In genomic region chr14:39547845-39548244, GRCh38 we compare ENCODE assay signal across 31 cellular contexts.
DNase-seq lines count a peak whose midpoint lies in the region; ATAC-seq, FAIRE-seq and TF ChIP-seq lines count a peak whose summit lies in the region.
"Had no signal": no experiment of that assay in that cellular context is flagged by ENCODE, and none has a peak within 500 bp of the region (broad histone marks: within the 10 kb centered on the region; RNA-seq: fewer than 3 reads in every experiment).

No MANE protein-coding gene starts in this region.

- H3K4me2 ChIP-seq in HepG2 (ENCODE audit: low read depth, low read length) (no peak overlapping the region), A549 (no peak overlapping the region)
- H3K4me2 ChIP-seq: BLaER1; BLaER1 treated with 17β-estradiol and CSF1 and Interleukin-3, amounts not matched to agents 10 nM and 100 nM had no signal

- H3K27me3 ChIP-seq in HepG2 (ENCODE audit: control insufficient read depth in 1 of 2, insufficient read depth in 2 of 2, low read length in 2 of 2): no peaks in the 10 kb centered on the region
- no peaks in the 10 kb centered on the region for H3K27me3 ChIP-seq in right lobe of liver
- H3K27me3 ChIP-seq: BE2C; BLaER1; BLaER1 treated with 17β-estradiol and CSF1 and Interleukin-3, amounts not matched to agents 10 nM and 100 nM had no signal

- H3K4me1 ChIP-seq in HepG2 (ENCODE audit: insufficient read depth, low read length) (no peaks in the 10 kb centered on the region), right lobe of liver (no peaks in the 10 kb centered on the region), A549 (no peaks in the 10 kb centered on the region)
- H3K4me1 ChIP-seq: BE2C; BLaER1; BLaER1 treated with 17β-estradiol and CSF1 and Interleukin-3, amounts not matched to agents 10 nM and 100 nM; Caco-2 had no signal

- WGBS in HepG2 (ENCODE audit: low lambda C conversion rate): 4% methylated on average over 3 of the region's 3 CpGs
- WGBS in right lobe of liver (ENCODE audit: insufficient coverage, low coverage, low lambda C conversion rate, missing lambda C conversion rate): 54% methylated on average over 2 of the region's 3 CpGs
- WGBS in A549 (ENCODE audit: missing lambda C conversion rate): 9% methylated on average over 3 of the region's 3 CpGs

- H3K36me3 ChIP-seq in HepG2 (replicated peaks in 1 of 2; ENCODE audit: control insufficient read depth in 1 of 2, insufficient read depth in 2 of 2, low read length in 2 of 2) (no peaks in the 10 kb centered on the region), right lobe of liver (no peaks in the 10 kb centered on the region)
- H3K36me3 ChIP-seq: BE2C; BLaER1; BLaER1 treated with 17β-estradiol and CSF1 and Interleukin-3, amounts not matched to agents 10 nM and 100 nM had no signal

- no TSS peak for BruUV-seq in HepG2 (replicated peaks; lab: Mats Ljungman, UMichigan)

- in situ Hi-C loops in HepG2 (cut with HindIII; ENCODE audit: extremely low pct_ligation_motif_present, low pct_unique_long_range_greater_than_20kb): no loop called here

- H4K20me1 ChIP-seq in HepG2 (ENCODE audit: insufficient read depth, low read length): no peaks in the 10 kb centered on the region
- H4K20me1 ChIP-seq: BLaER1; BLaER1 treated with 17β-estradiol and CSF1 and Interleukin-3, amounts not matched to agents 10 nM and 100 nM had no signal

- TF ChIP-seq POLR2A in HepG2 (IDR thresholded peaks at IDR 0.05; ENCODE audit: insufficient read depth in 1 of 2, low read depth in 2 of 2, low read length in 2 of 2) (no peak), right lobe of liver (IDR thresholded peaks at IDR 0.05) (no peak), A549 (IDR thresholded peaks at IDR 0.05; ENCODE audit: low read length) (no peak)

- CTCF ChIA-PET in HepG2 (lab: Yijun Ruan, JAX; ENCODE audit: low intra/inter-chr PET ratio, low total read pairs) (no interaction called here), A549 (lab: Yijun Ruan, JAX) (no interaction called here)

- no peak overlapping the region for H3K27ac ChIP-seq in HepG2 (ENCODE audit: extremely low read length, insufficient read depth, low read length)
- no peak overlapping the region for H3K27ac ChIP-seq in right lobe of liver
- H3K27ac ChIP-seq in A549: no peak overlapping the region
- H3K27ac ChIP-seq: 22Rv1; BLaER1; BLaER1 treated with 17β-estradiol and CSF1 and Interleukin-3, amounts not matched to agents 10 nM and 100 nM; C4-2B had no signal

- DNase-seq in HepG2 (ENCODE audit: low spot score) (no peak), right lobe of liver (no peak), A549 (ENCODE audit: low read depth in 1 of 2, low spot score in 1 of 2) (no peak), SK-N-DZ (ENCODE audit: low spot score) (peak; percentile 18), T-helper 2 cell (no peak), HuH-7 (ENCODE audit: low spot score) (no peak)
- DNase-seq: 8988T; ACHN; AML-193; BE2C; C1 segment of cervical spinal cord; Caco-2; Calu3; CD4-positive, alpha-beta memory T cell; CD4-positive, alpha-beta T cell; CD4-positive, CD25-positive, alpha-beta regulatory T cell; CD8-positive, alpha-beta memory T cell; CD8-positive, alpha-beta T cell; COR-L47; DMS 273 treated with DMSO at 0.1 percent for 48 hours; DMS53; DMS79; DMS79 treated with DMSO at 0.1 percent for 48 hours; DND-41; EL had no signal

- POLR2A ChIA-PET in HepG2 (lab: Yijun Ruan, JAX): no interaction called here
- POLR2A ChIA-PET in A549 (lab: Yijun Ruan, JAX): no interaction called here

- TF ChIP-seq CTCF in HepG2 (CRISPR knock-in tag; IDR thresholded peaks at IDR 0.05) (no peak), right lobe of liver (IDR thresholded peaks at IDR 0.05) (no peak), A549 (IDR thresholded peaks at IDR 0.05) (no peak)

- intact Hi-C loops in HepG2 (cut with micrococcal nuclease; ENCODE audit: unreplicated experiment): no loop called here
- intact Hi-C loops in right lobe of liver (cut with DNase I): no loop called here

- H3K9me3 ChIP-seq in HepG2 (ENCODE audit: low read length): no peaks in the 10 kb centered on the region; the same call in 1 of the 2 replicates
- H3K9me3 ChIP-seq in right lobe of liver: no peaks in the 10 kb centered on the region
- no peaks in the 10 kb centered on the region for H3K9me3 ChIP-seq in A549
- H3K9me3 ChIP-seq: BE2C, BLaER1, Caco-2 had no signal

- no peak overlapping the region for H2AFZ ChIP-seq in HepG2 (ENCODE audit: low read length)

- ATAC-seq in HepG2: no peak
- ATAC-seq in right lobe of liver: no peak
- no peak for ATAC-seq in A549
- ATAC-seq: CD8-positive, alpha-beta T cell had no signal

- TF ChIP-seq EP300 in HepG2 (IDR thresholded peaks at IDR 0.05; ENCODE audit: low read depth in 2 of 2, low read length in 2 of 2) (no peak), HepG2 (CRISPR knock-in tag; IDR thresholded peaks at IDR 0.05; ENCODE audit: borderline replicate concordance) (no peak), A549 (IDR thresholded peaks at IDR 0.05) (no peak)

- FAIRE-seq in HepG2 (lab: Jason Lieb, UNC): no peak
- FAIRE-seq in A549 (lab: Jason Lieb, UNC): no peak
- FAIRE-seq: A204.1, D721Med had no signal

- TF ChIP-seq RAD21 in HepG2 (CRISPR knock-in tag; IDR thresholded peaks at IDR 0.05) (no peak), A549 (conservative IDR thresholded peaks at IDR 0.05 in 1 of 2, IDR thresholded peaks at IDR 0.05 in 1 of 2) (no peak)

- H3K9ac ChIP-seq in HepG2 (ENCODE audit: insufficient read depth, low read depth, low read length): no peak overlapping the region
- H3K9ac ChIP-seq: BLaER1; BLaER1 treated with 17β-estradiol and CSF1 and Interleukin-3, amounts not matched to agents 10 nM and 100 nM had no signal

- H3K79me2 ChIP-seq in HepG2 (ENCODE audit: insufficient read depth, low read length): no peaks in the 10 kb centered on the region

- no peak overlapping the region for H3K4me3 ChIP-seq in HepG2 (replicated peaks in 1 of 3; ENCODE audit: insufficient read depth in 1 of 3, low read depth in 2 of 3, low read length in 3 of 3)
- H3K4me3 ChIP-seq in right lobe of liver: no peak overlapping the region
- no peak overlapping the region for H3K4me3 ChIP-seq in A549
- H3K4me3 ChIP-seq: BLaER1; BLaER1 treated with 17β-estradiol and CSF1 and Interleukin-3, amounts not matched to agents 10 nM and 100 nM had no signal

TF ChIP-seq in HepG2, 621 proteins besides CTCF, POLR2A, EP300 and RAD21:
- TF ChIP-seq MAFK (conservative IDR thresholded peaks at IDR 0.05 in 1 of 2, IDR thresholded peaks at IDR 0.05 in 1 of 2; ENCODE audit: low read length in 2 of 2) (peak; percentile 61 to 71; a peak in 3 of 4 replicates), MAFF (IDR thresholded peaks at IDR 0.05; ENCODE audit: low read depth, low read length) (peak; percentile 58; the same call in 1 of the 2 replicates), SMAD3 (CRISPR knock-in tag; IDR thresholded peaks at IDR 0.05) (no peak)

TF ChIP-seq in A549, 52 proteins besides CTCF, POLR2A, EP300 and RAD21:
- TF ChIP-seq MAFK (IDR thresholded peaks at IDR 0.05; ENCODE audit: partially characterized antibody) (peak; percentile 5), REST (IDR thresholded peaks at IDR 0.05) (no peak)

Comparison
In these comparisons a context has a peak if more than half of its experiments do, and no peak if none do; other contexts are left out.
1. Of the 38 proteins assayed by ChIP-seq in both HepG2 and A549: peak only in HepG2: none; only in A549: none; in both: MAFK; in neither: 37.